Comparison of ENCODE assay signal across 21 cellular contexts in genomic region chr10:5917305-5917704, GRCh38. TPM values are rescaled to one million over a fixed set of nuclear protein-coding genes. Genes with fewer than 3 reads are reported as not detected.
A peak's percentile ranks its signal among the peaks of the same experiment; 100 is the strongest.
DNase-seq lines count a peak whose midpoint lies in the region; ATAC-seq, FAIRE-seq and TF ChIP-seq lines count a peak whose summit lies in the region.
"Had no signal": no experiment of that assay in that cellular context is flagged by ENCODE, and none has a peak within 500 bp of the region (broad histone marks: within the 10 kb centered on the region; RNA-seq: fewer than 3 reads in every experiment).

No MANE protein-coding gene starts in this region.

- POLR2A ChIA-PET in K562 (lab: Yijun Ruan, JAX) (interaction anchor here (1.2 kb wide), 1 partner anchor 13 kb away, joined by 3 read pairs; no protein-coding TSS in a partner anchor), A673 (lab: Charles Lee; ENCODE audit: low non-redundant PET) (no interaction called here)

- no peaks in the 10 kb centered on the region for H3K27me3 ChIP-seq in K562 (ENCODE audit: control insufficient read depth in 2 of 2, insufficient read depth in 2 of 2, low read length in 2 of 2)
- H3K27me3 ChIP-seq in gastrocnemius medialis, result no peaks in the 10 kb centered on the region
- H3K27me3 ChIP-seq in left ventricle myocardium inferior (ENCODE audit: low read depth), result no peaks in the 10 kb centered on the region
- no peaks in the 10 kb centered on the region for H3K27me3 ChIP-seq in A673 (replicated peaks; ENCODE audit: insufficient read depth, low read depth, low read length, poor library complexity)
- H3K27me3 ChIP-seq: BLaER1 treated with 17β-estradiol and CSF1 and Interleukin-3, amounts not matched to agents 10 nM and 100 nM had no signal

- H3K9ac ChIP-seq in K562 (ENCODE audit: insufficient read depth in 1 of 2, low read depth in 2 of 2, low read length in 2 of 2), result no peak overlapping the region
- H3K9ac ChIP-seq: BLaER1 treated with 17β-estradiol and CSF1 and Interleukin-3, amounts not matched to agents 10 nM and 100 nM had no signal

- FAIRE-seq in K562 (lab: Jason Lieb, UNC), result no peak
- FAIRE-seq: A204.1, D721Med, G401.6, GM12891, GM19239 had no signal

- ATAC-seq in K562 (no peak), gastrocnemius medialis (no peak)
- ATAC-seq: CD8-positive, alpha-beta T cell had no signal

- no peak overlapping the region for H2AFZ ChIP-seq in K562 (ENCODE audit: low read depth, low read length)

- H3K9me3 ChIP-seq in K562 (replicated peaks; ENCODE audit: control insufficient read depth, insufficient read depth, low read depth, low read length) (no peaks in the 10 kb centered on the region), gastrocnemius medialis (no peaks in the 10 kb centered on the region), left ventricle myocardium inferior (replicated peaks) (no peaks in the 10 kb centered on the region), A673 (ENCODE audit: low read depth, low read length, poor library complexity, severe bottlenecking) (no peaks in the 10 kb centered on the region)
- H3K9me3 ChIP-seq: BLaER1 treated with 17β-estradiol and CSF1 and Interleukin-3, amounts not matched to agents 10 nM and 100 nM; Caco-2 had no signal

- BruUV-seq in K562 (replicated peaks; lab: Mats Ljungman, UMichigan), result no TSS peak
- BruUV-seq in A673 (replicated peaks; lab: Mats Ljungman, UMichigan), result no TSS peak

- H4K20me1 ChIP-seq in K562 (replicated peaks; ENCODE audit: control insufficient read depth, insufficient read depth, low read length), result no peaks in the 10 kb centered on the region

- TF ChIP-seq EP300 in K562 (IDR thresholded peaks at IDR 0.05; ENCODE audit: low read length), result no peak

- no peak overlapping the region for H3K4me2 ChIP-seq in K562 (ENCODE audit: insufficient read depth, low read length)
- H3K4me2 ChIP-seq: BLaER1 treated with 17β-estradiol and CSF1 and Interleukin-3, amounts not matched to agents 10 nM and 100 nM had no signal

- H3K27ac ChIP-seq in K562 (ENCODE audit: extremely low read depth, low read depth, low read length) (no peak overlapping the region), gastrocnemius medialis (no peak overlapping the region), left ventricle myocardium inferior (replicated peaks) (no peak overlapping the region), A673 (ENCODE audit: low read depth, low read length, poor library complexity, severe bottlenecking) (no peak overlapping the region)
- H3K27ac ChIP-seq: BLaER1 treated with 17β-estradiol and CSF1 and Interleukin-3, amounts not matched to agents 10 nM and 100 nM; C4-2B had no signal

- no peak for TF ChIP-seq POLR2A in K562 (conservative IDR thresholded peaks at IDR 0.05)
- no peak for TF ChIP-seq POLR2A in gastrocnemius medialis (IDR thresholded peaks at IDR 0.05)

- DNase-seq in K562 (ENCODE audit: extremely low read depth in 1 of 4, low spot score in 3 of 4) (no peak), occipital lobe (lab: John Stamatoyannopoulos, UW) (peak; percentile 15), posterior vena cava (ENCODE audit: low spot score) (peak; percentile 68), gastrocnemius medialis (no peak), left ventricle myocardium inferior (no peak), A673 (ENCODE audit: low spot score) (no peak)
- DNase-seq: 8988T; AML-193; Caco-2; Calu3; CD4-positive, alpha-beta T cell; CD8-positive, alpha-beta T cell; DMS79 treated with DMSO at 0.1 percent for 48 hours; GF-D8 had no signal

- H3K4me3 ChIP-seq in K562 (no peak overlapping the region), gastrocnemius medialis (no peak overlapping the region), left ventricle myocardium inferior (no peak overlapping the region), A673 (ENCODE audit: low read depth, low read length, poor library complexity, severe bottlenecking) (no peak overlapping the region)
- H3K4me3 ChIP-seq: BLaER1 treated with 17β-estradiol and CSF1 and Interleukin-3, amounts not matched to agents 10 nM and 100 nM had no signal

- CTCF ChIA-PET in K562 (lab: Yijun Ruan, JAX; ENCODE audit: low intra/inter-chr PET ratio) (interaction anchor here (0.6 kb wide), 1 partner anchor 477 kb away, joined by 3 read pairs; no protein-coding TSS in a partner anchor), A673 (lab: Charles Lee) (no interaction called here)

- WGBS in K562 (ENCODE audit: insufficient coverage, low coverage, missing lambda C conversion rate), result 90% methylated on average over 13 of the region's 13 CpGs

- H3K36me3 ChIP-seq in K562 (ENCODE audit: control insufficient read depth, insufficient read depth, low read length), result peaks cover 97% of the 10 kb centered on the region
- H3K36me3 ChIP-seq in gastrocnemius medialis, result peaks cover 5 to 99% of the 10 kb centered on the region in 2 donors
- peaks cover 98% of the 10 kb centered on the region for H3K36me3 ChIP-seq in left ventricle myocardium inferior
- peaks cover 65% of the 10 kb centered on the region for H3K36me3 ChIP-seq in A673 (ENCODE audit: insufficient read depth, low read length, poor library complexity, severe bottlenecking)

- H3K79me2 ChIP-seq in K562 (ENCODE audit: control insufficient read depth, insufficient read depth, low read length), result no peaks in the 10 kb centered on the region

- intact Hi-C loops in K562 (cut with micrococcal nuclease), result no loop called here
- intact Hi-C loops in posterior vena cava (cut with DNase I), result no loop called here
- intact Hi-C loops in gastrocnemius medialis (cut with DNase I; ENCODE audit: low total_unique reads), result no loop called here
- intact Hi-C loops in left ventricle myocardium inferior (cut with micrococcal nuclease), result no loop called here
- intact Hi-C loops in A673 (cut with micrococcal nuclease; ENCODE audit: unreplicated experiment), result no loop called here

- no peak for TF ChIP-seq RAD21 in K562 (CRISPR knock-in tag; conservative IDR thresholded peaks at IDR 0.05 in 1 of 2, IDR thresholded peaks at IDR 0.05 in 1 of 2)

- in situ Hi-C loops in K562 (cut with MboI), result no loop called here
- in situ Hi-C loops in gastrocnemius medialis (cut with MboI; ENCODE audit: low sequenced_read_pairs in 4 of 4), result no loop called here

- H3K4me1 ChIP-seq in K562 (replicated peaks in 1 of 2; ENCODE audit: control insufficient read depth in 2 of 2, insufficient read depth in 2 of 2, low read length in 2 of 2) (no peaks in the 10 kb centered on the region), gastrocnemius medialis (no peaks in the 10 kb centered on the region), left ventricle myocardium inferior (no peaks in the 10 kb centered on the region), A673 (ENCODE audit: insufficient read depth, low read length, poor library complexity, severe bottlenecking) (no peaks in the 10 kb centered on the region)
- H3K4me1 ChIP-seq: BLaER1 treated with 17β-estradiol and CSF1 and Interleukin-3, amounts not matched to agents 10 nM and 100 nM; Caco-2 had no signal

- TF ChIP-seq CTCF in K562 (IDR thresholded peaks at IDR 0.05 in 2 of 3, conservative IDR thresholded peaks at IDR 0.05 in 1 of 3; ENCODE audit: insufficient read depth in 2 of 3, low read depth in 1 of 3, low read length in 3 of 3), result no peak
- TF ChIP-seq CTCF in gastrocnemius medialis (IDR thresholded peaks at IDR 0.05 in 4 of 5, conservative IDR thresholded peaks at IDR 0.05 in 1 of 5), result no peak
- no peak for TF ChIP-seq CTCF in left ventricle myocardium inferior (IDR thresholded peaks at IDR 0.05; ENCODE audit: borderline replicate concordance)
- TF ChIP-seq CTCF in A673 (conservative IDR thresholded peaks at IDR 0.05; ENCODE audit: low read depth, low read length), result no peak

- no peaks in the 10 kb centered on the region for H3K9me1 ChIP-seq in K562 (ENCODE audit: control insufficient read depth, insufficient read depth, low read length)

RNA-seq across cellular contexts. Expression of gene FBH1, which starts 27.3 kb away (rescaled TPM):
- 410 and 519 TPM in 2 replicates for total RNA-seq in K562 (2011; cell fraction: chromatin; rRNA removed; ENCODE audit: low replicate concordance)
- total RNA-seq in K562 (2011; cell fraction: nucleolus; rRNA removed), result 208 and 256 TPM in 2 replicates
- 298 and 374 TPM in 2 replicates for total RNA-seq in K562 (2011; cell fraction: nucleoplasm; rRNA removed)
- total RNA-seq in K562 (2014; rRNA removed) (80.6 and 87.9 TPM in 2 replicates), K562 (2014; rRNA removed; fragmentation: Illumina TruSeq; extraction: Trizol) (77.7 and 77.8 TPM in 2 replicates), K562 (2015; rRNA removed; fragmentation: Illumina TruSeq; extraction: Trizol) (107 and 108 TPM in 2 replicates), K562 (2021) (93.5 and 95.1 TPM in 2 replicates), occipital lobe (39.8 TPM), posterior vena cava (10 to 100 TPM; 75.1 to 78.6 TPM), gastrocnemius medialis (10 to 100 TPM; 62.6 to 96.9 (median 68.2) TPM), left ventricle myocardium inferior (75.5 TPM), A673 (2021) (84.0 and 87.5 TPM in 2 replicates)
- polyA plus RNA-seq in K562 (2011; rRNA removed) (85.6 and 89.2 TPM in 2 replicates), K562 (2014; fragmentation: Illumina TruSeq; extraction: Trizol) (66.3 and 70.1 TPM in 2 replicates), K562 (2014; fragmentation: Nextera tagmentation; extraction: Ambion mirVana) (10 to 100 TPM; 13.4 to 23.4 TPM), K562 (2014; rRNA removed) (69.7 and 73.1 TPM in 2 replicates)
- polyA plus RNA-seq in K562 (2011; cell fraction: cytosol; rRNA removed), result 69.8 and 73.7 TPM in 2 replicates
- polyA plus RNA-seq in K562 (2011; cell fraction: nucleus; rRNA removed), result 239 and 245 TPM in 2 replicates
- polyA plus RNA-seq in K562 (2012), result 54.6 and 57.0 TPM in 2 replicates
- 138 and 191 TPM in 2 replicates for polyA minus RNA-seq in K562 (2011; rRNA and poly(A)+ RNA removed)
- polyA minus RNA-seq in K562 (2011; cell fraction: cytosol; rRNA and poly(A)+ RNA removed), result 70.7 and 86.7 TPM in 2 replicates
- polyA minus RNA-seq in K562 (2011; cell fraction: nucleus; rRNA and poly(A)+ RNA removed), result 79.0 and 120 TPM in 2 replicates

RNA-seq across cellular contexts. Expression of gene ANKRD16, which starts 27.6 kb away (rescaled TPM):
- total RNA-seq in K562 (2011; cell fraction: chromatin; rRNA removed; ENCODE audit: low replicate concordance), result 39.2 and 65.1 TPM in 2 replicates
- 44.0 and 45.9 TPM in 2 replicates for total RNA-seq in K562 (2011; cell fraction: nucleolus; rRNA removed)
- 34.3 and 35.3 TPM in 2 replicates for total RNA-seq in K562 (2011; cell fraction: nucleoplasm; rRNA removed)
- total RNA-seq in K562 (2014; rRNA removed) (14.6 and 17.8 TPM in 2 replicates), K562 (2014; rRNA removed; fragmentation: Illumina TruSeq; extraction: Trizol) (4.1 and 4.2 TPM in 2 replicates), K562 (2015; rRNA removed; fragmentation: Illumina TruSeq; extraction: Trizol) (9.0 and 9.5 TPM in 2 replicates), K562 (2021) (13.9 and 14.2 TPM in 2 replicates), occipital lobe (10.5 TPM), posterior vena cava (1 to 10 TPM; 3.6 to 4.5 TPM), gastrocnemius medialis (1 to 10 TPM; 1.4 to 5.4 (median 3.8) TPM), left ventricle myocardium inferior (2.3 TPM), A673 (2021) (16.2 and 17.3 TPM in 2 replicates)
- polyA plus RNA-seq in K562 (2011; rRNA removed) (16.0 and 21.9 TPM in 2 replicates), K562 (2014; fragmentation: Illumina TruSeq; extraction: Trizol) (8.6 and 8.9 TPM in 2 replicates), K562 (2014; fragmentation: Nextera tagmentation; extraction: Ambion mirVana) (1 to 10 TPM; 1.5 to 2.2 TPM), K562 (2014; rRNA removed) (10.4 and 11.6 TPM in 2 replicates)
- 19.2 and 19.7 TPM in 2 replicates for polyA plus RNA-seq in K562 (2011; cell fraction: cytosol; rRNA removed)
- 62.2 and 65.6 TPM in 2 replicates for polyA plus RNA-seq in K562 (2011; cell fraction: nucleus; rRNA removed)
- 9.1 and 10.1 TPM in 2 replicates for polyA plus RNA-seq in K562 (2012)
- polyA minus RNA-seq in K562 (2011; rRNA and poly(A)+ RNA removed), result 13.3 and 18.5 TPM in 2 replicates
- 6.7 and 11.4 TPM in 2 replicates for polyA minus RNA-seq in K562 (2011; cell fraction: cytosol; rRNA and poly(A)+ RNA removed)
- polyA minus RNA-seq in K562 (2011; cell fraction: nucleus; rRNA and poly(A)+ RNA removed), result 19.4 and 22.5 TPM in 2 replicates

Comparison
In these comparisons a context has a peak if more than half of its experiments do, and no peak if none do; other contexts are left out.
1. DNase-seq: peak in occipital lobe (single experiment) and posterior vena cava (single experiment); none in K562 (0 of 4), gastrocnemius medialis (0 of 2), left ventricle myocardium inferior (single experiment) and A673 (single experiment).